20 cellular contexts compared by ENCODE assay signal in the genomic region with DNA sequence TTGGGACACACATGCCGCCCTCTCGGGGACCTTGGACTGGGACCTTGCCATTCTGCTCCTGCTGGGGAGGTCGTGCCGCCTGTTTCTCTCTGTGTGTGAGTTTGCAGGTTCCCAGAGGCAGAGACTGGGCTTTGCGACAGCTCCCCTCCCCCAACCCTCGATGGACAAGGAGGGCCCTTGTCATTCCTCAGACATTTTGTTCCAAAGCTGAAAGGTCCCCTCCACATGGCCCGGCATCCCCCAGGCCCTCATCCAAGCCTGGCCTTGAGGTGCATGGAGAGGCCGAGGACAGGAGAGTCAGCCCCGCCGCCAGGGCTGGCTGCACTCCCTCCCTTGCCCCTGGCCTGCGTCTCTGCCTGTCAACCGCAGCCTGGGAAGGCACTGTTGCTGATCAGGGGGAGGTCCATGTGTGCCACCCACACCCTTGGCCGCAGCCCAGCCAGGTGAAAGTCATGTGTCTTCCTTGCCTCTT. TPM values are rescaled to one million over a fixed set of nuclear protein-coding genes. Genes with fewer than 3 reads are reported as not detected.
A peak's percentile ranks its signal among the peaks of the same experiment; 100 is the strongest.
DNase-seq lines count a peak whose midpoint lies in the region; ATAC-seq, FAIRE-seq and TF ChIP-seq lines count a peak whose summit lies in the region.
"Had no signal": no experiment of that assay in that cellular context is flagged by ENCODE, and none has a peak within 500 bp of the region (broad histone marks: within the 10 kb centered on the region; RNA-seq: fewer than 3 reads in every experiment).

No MANE protein-coding gene starts in this region.

- BruUV-seq in K562 (replicated peaks; lab: Mats Ljungman, UMichigan), result no TSS peak

- FAIRE-seq in K562 (lab: Jason Lieb, UNC), result no peak
- FAIRE-seq: astrocyte, GM12878, RCC 7860 had no signal

- CTCF ChIA-PET in K562 (lab: Yijun Ruan, JAX; ENCODE audit: low intra/inter-chr PET ratio), result no interaction called here
- CTCF ChIA-PET in activated CD4-positive, alpha-beta T cell treated with anti-CD3 and anti-CD28 coated beads for 36 hours (lab: Charles Lee), result interaction anchor here (1.4 kb wide), 1 partner anchor 45 kb away, joined by 3 read pairs; no protein-coding TSS in a partner anchor

- no peak for TF ChIP-seq EP300 in K562 (IDR thresholded peaks at IDR 0.05; ENCODE audit: low read length)
- no peak for TF ChIP-seq EP300 in suprapubic skin (IDR thresholded peaks at IDR 0.05)

- no peak for ATAC-seq in K562
- ATAC-seq in sciatic nerve, result peak; percentile 5
- no peak for ATAC-seq in activated CD4-positive, alpha-beta T cell treated with anti-CD3 and anti-CD28 coated beads for 36 hours
- ATAC-seq in HG03439 (IDR thresholded peaks at IDR 0.05; ENCODE audit: unreplicated experiment), result no peak
- ATAC-seq: GM12878; natural killer cell treated with Interleukin-12 subunit alpha and Interleukin-12 subunit beta and Interleukin-15 and Interleukin-18, amount 100 ng/mL, for 72 hours had no signal

- no peaks in the 10 kb centered on the region for H3K79me2 ChIP-seq in K562 (ENCODE audit: control insufficient read depth, insufficient read depth, low read length)

- H4K20me1 ChIP-seq in K562 (replicated peaks; ENCODE audit: control insufficient read depth, insufficient read depth, low read length), result no peaks in the 10 kb centered on the region

- H3K4me2 ChIP-seq in K562 (ENCODE audit: insufficient read depth, low read length), result no peak overlapping the region
- H3K4me2 ChIP-seq: SK-N-SH had no signal

- peak overlapping the region; percentile 7 to 78; a peak in 3 of 4 replicates for H3K9ac ChIP-seq in K562 (ENCODE audit: insufficient read depth in 1 of 2, low read depth in 2 of 2, low read length in 2 of 2)
- H3K9ac ChIP-seq: SK-N-SH had no signal

- H3K4me3 Mint-ChIP-seq in activated CD4-positive, alpha-beta T cell treated with anti-CD3 and anti-CD28 coated beads for 36 hours, result no peak overlapping the region
- H3K4me3 Mint-ChIP-seq: natural killer cell treated with Interleukin-12 subunit alpha and Interleukin-12 subunit beta and Interleukin-15 and Interleukin-18, amount 100 ng/mL, for 72 hours; T-helper 2 cell treated with Interferon-gamma antibody and Interleukin-4, amounts not matched to agents 5 μg/mL and 100 μg/mL, for 36 hours had no signal

- H3K27me3 ChIP-seq in K562 (ENCODE audit: control insufficient read depth in 2 of 2, insufficient read depth in 2 of 2, low read length in 2 of 2) (no peaks in the 10 kb centered on the region), suprapubic skin (no peaks in the 10 kb centered on the region)

- no peak for TF ChIP-seq RAD21 in K562 (CRISPR knock-in tag; conservative IDR thresholded peaks at IDR 0.05 in 1 of 2, IDR thresholded peaks at IDR 0.05 in 1 of 2)

- TF ChIP-seq POLR2A in K562 (conservative IDR thresholded peaks at IDR 0.05) (no peak), suprapubic skin (IDR thresholded peaks at IDR 0.05) (no peak)

- no peaks in the 10 kb centered on the region for H3K9me1 ChIP-seq in K562 (ENCODE audit: control insufficient read depth, insufficient read depth, low read length)

- peaks cover 3% of the 10 kb centered on the region; the same call in 1 of the 3 replicates for H3K36me3 ChIP-seq in K562 (ENCODE audit: control insufficient read depth, insufficient read depth, low read length)
- H3K36me3 ChIP-seq in suprapubic skin, result peaks cover 11% of the 10 kb centered on the region

- H2AFZ ChIP-seq in K562 (ENCODE audit: low read depth, low read length), result peak overlapping the region; percentile 41; the same call in 1 of the 2 replicates

- no peak for TF ChIP-seq CTCF in K562 (IDR thresholded peaks at IDR 0.05 in 2 of 3, conservative IDR thresholded peaks at IDR 0.05 in 1 of 3; ENCODE audit: insufficient read depth in 2 of 3, low read depth in 1 of 3, low read length in 3 of 3)
- no peak for TF ChIP-seq CTCF in suprapubic skin (IDR thresholded peaks at IDR 0.05)

- peaks cover 6 to 49% of the 10 kb centered on the region in 2 experiments; a peak in 4 of 5 replicates for H3K4me1 ChIP-seq in K562 (replicated peaks in 1 of 2; ENCODE audit: control insufficient read depth in 2 of 2, insufficient read depth in 2 of 2, low read length in 2 of 2)
- peaks cover 3% of the 10 kb centered on the region for H3K4me1 ChIP-seq in suprapubic skin

- POLR2A ChIA-PET in K562 (lab: Yijun Ruan, JAX), result interaction anchor here (1.1 to 2.1 kb wide), 4 partner anchors 9 to 36 kb away, joined by 3 to 6 read pairs (median 4); no protein-coding TSS in a partner anchor
- POLR2A ChIA-PET in activated CD4-positive, alpha-beta T cell treated with anti-CD3 and anti-CD28 coated beads for 36 hours (lab: Charles Lee), result no interaction called here

- intact Hi-C loops in K562 (cut with micrococcal nuclease) (no loop called here), sciatic nerve (cut with DNase I) (no loop called here)
- intact Hi-C loops in activated CD4-positive, alpha-beta T cell treated with anti-CD3 and anti-CD28 coated beads for 36 hours (cut with DNase I, micrococcal nuclease), result no loop called here

- H3K36me3 Mint-ChIP-seq in activated CD4-positive, alpha-beta T cell treated with anti-CD3 and anti-CD28 coated beads for 36 hours (ENCODE audit: low read depth), result no peaks in the 10 kb centered on the region
- H3K36me3 Mint-ChIP-seq: natural killer cell treated with Interleukin-12 subunit alpha and Interleukin-12 subunit beta and Interleukin-15 and Interleukin-18, amount 100 ng/mL, for 72 hours had no signal

- H3K4me1 Mint-ChIP-seq in activated CD4-positive, alpha-beta T cell treated with anti-CD3 and anti-CD28 coated beads for 36 hours, result no peaks in the 10 kb centered on the region

- H3K9me3 ChIP-seq in K562 (replicated peaks; ENCODE audit: control insufficient read depth, insufficient read depth, low read depth, low read length) (no peaks in the 10 kb centered on the region), suprapubic skin (no peaks in the 10 kb centered on the region)
- H3K9me3 ChIP-seq: SK-N-SH had no signal

- H3K4me3 ChIP-seq in K562 (no peak overlapping the region), suprapubic skin (no peak overlapping the region)
- H3K4me3 ChIP-seq: GM12878 had no signal

- H3K27ac ChIP-seq in K562 (ENCODE audit: extremely low read depth, low read depth, low read length), result peak overlapping the region; percentile 16; the same call in 1 of the 3 replicates
- no peak overlapping the region for H3K27ac ChIP-seq in suprapubic skin

- H3K9me3 Mint-ChIP-seq in activated CD4-positive, alpha-beta T cell treated with anti-CD3 and anti-CD28 coated beads for 36 hours (ENCODE audit: low read depth), result no peaks in the 10 kb centered on the region
- H3K9me3 Mint-ChIP-seq: natural killer cell treated with Interleukin-12 subunit alpha and Interleukin-12 subunit beta and Interleukin-15 and Interleukin-18, amount 100 ng/mL, for 72 hours; T-helper 2 cell treated with Interferon-gamma antibody and Interleukin-4, amounts not matched to agents 5 μg/mL and 100 μg/mL, for 36 hours had no signal

- WGBS in K562 (ENCODE audit: insufficient coverage, low coverage, missing lambda C conversion rate), result 75% methylated on average over 10 of the region's 13 CpGs
- WGBS in suprapubic skin, result no CpG with 5 or more reads among the region's 13 CpGs

- H3K27me3 Mint-ChIP-seq in activated CD4-positive, alpha-beta T cell treated with anti-CD3 and anti-CD28 coated beads for 36 hours, result no peaks in the 10 kb centered on the region
- H3K27me3 Mint-ChIP-seq: natural killer cell treated with Interleukin-12 subunit alpha and Interleukin-12 subunit beta and Interleukin-15 and Interleukin-18, amount 100 ng/mL, for 72 hours had no signal

- DNase-seq in C1 segment of cervical spinal cord (lab: John Stamatoyannopoulos, UW) (peak in 9 of 14 donors; percentile 19 to 80 (median 46)), K562 (ENCODE audit: extremely low read depth in 1 of 4, low spot score in 3 of 4) (no peak), hippocampal formation (lab: John Stamatoyannopoulos, UW) (peak; percentile 49 to 54), sciatic nerve (ENCODE audit: low spot score) (no peak), suprapubic skin (ENCODE audit: low spot score in 2 of 2) (no peak)
- no peak for DNase-seq in activated CD4-positive, alpha-beta T cell treated with anti-CD3 and anti-CD28 coated beads for 36 hours
- DNase-seq in stimulated activated CD4-positive, alpha-beta T cell treated with anti-CD3 and anti-CD28 coated beads, Interleukin-1b, Interleukin-23, amount 100 ng/mL, for 48 hours, result no peak
- DNase-seq: activated CD4-positive, alpha-beta T cell treated with anti-CD3 and anti-CD28 coated beads for 48 hours; activated naive CD4-positive, alpha-beta T cell treated with anti-CD3 and anti-CD28 coated beads, Interleukin-2, amount 50 U/mL, for 16 hours; Karpas-422; NCI-H1048; NCI-H187; NCI-H526 treated with DMSO at 0.1 percent for 48 hours; SK-N-SH had no signal

- H3K27ac Mint-ChIP-seq in activated CD4-positive, alpha-beta T cell treated with anti-CD3 and anti-CD28 coated beads for 36 hours, result no peak overlapping the region

- in situ Hi-C loops in K562 (cut with MboI), result no loop called here

RNA-seq across cellular contexts. Expression of a gene that starts 25.6 kb away (rescaled TPM):
- total RNA-seq in K562 (2011; cell fraction: chromatin; rRNA removed; ENCODE audit: low replicate concordance), result 49.3 and 107 TPM in 2 replicates
- total RNA-seq in K562 (2011; cell fraction: nucleolus; rRNA removed), result 68.6 and 70.4 TPM in 2 replicates
- 66.5 and 86.0 TPM in 2 replicates for total RNA-seq in K562 (2011; cell fraction: nucleoplasm; rRNA removed)
- total RNA-seq in K562 (2014; rRNA removed) (13.2 and 17.7 TPM in 2 replicates), K562 (2014; rRNA removed; fragmentation: Illumina TruSeq; extraction: Trizol) (14.5 and 16.2 TPM in 2 replicates), K562 (2015; rRNA removed; fragmentation: Illumina TruSeq; extraction: Trizol) (11.5 and 12.0 TPM in 2 replicates), K562 (2021) (28.6 and 30.4 TPM in 2 replicates), sciatic nerve (140 TPM), suprapubic skin (100 to 1,000 TPM; 130 to 455 (median 327) TPM)
- polyA plus RNA-seq in K562 (2011; rRNA removed) (42.8 and 57.1 TPM in 2 replicates), K562 (2014; fragmentation: Illumina TruSeq; extraction: Trizol) (33.9 and 39.7 TPM in 2 replicates), K562 (2014; fragmentation: Nextera tagmentation; extraction: Ambion mirVana) (1 to 10 TPM; 2.9 to 5.3 TPM), K562 (2014; rRNA removed) (23.9 and 27.2 TPM in 2 replicates)
- 45.6 and 51.9 TPM in 2 replicates for polyA plus RNA-seq in K562 (2011; cell fraction: cytosol; rRNA removed)
- polyA plus RNA-seq in K562 (2011; cell fraction: nucleus; rRNA removed), result 34.1 and 48.4 TPM in 2 replicates
- polyA plus RNA-seq in K562 (2012), result 27.8 and 43.6 TPM in 2 replicates
- polyA minus RNA-seq in K562 (2011; rRNA and poly(A)+ RNA removed), result 38.9 and 48.8 TPM in 2 replicates
- polyA minus RNA-seq in K562 (2011; cell fraction: cytosol; rRNA and poly(A)+ RNA removed), result 21.3 and 32.6 TPM in 2 replicates
- 10.5 and 15.2 TPM in 2 replicates for polyA minus RNA-seq in K562 (2011; cell fraction: nucleus; rRNA and poly(A)+ RNA removed)
- total RNA-seq in activated CD4-positive, alpha-beta T cell treated with anti-CD3 and anti-CD28 coated beads for 36 hours, result 10 to 100 TPM; 51.0 to 58.4 TPM

RNA-seq across cellular contexts. Expression of a gene that starts 36.9 kb away (rescaled TPM):
- total RNA-seq in K562 (2011; cell fraction: chromatin; rRNA removed; ENCODE audit: low replicate concordance), result 611 and 866 TPM in 2 replicates
- total RNA-seq in K562 (2011; cell fraction: nucleolus; rRNA removed), result 866 and 894 TPM in 2 replicates
- 825 and 959 TPM in 2 replicates for total RNA-seq in K562 (2011; cell fraction: nucleoplasm; rRNA removed)
- total RNA-seq in K562 (2014; rRNA removed) (250 and 292 TPM in 2 replicates), K562 (2014; rRNA removed; fragmentation: Illumina TruSeq; extraction: Trizol) (367 and 390 TPM in 2 replicates), K562 (2015; rRNA removed; fragmentation: Illumina TruSeq; extraction: Trizol) (353 and 364 TPM in 2 replicates), K562 (2021) (378 and 411 TPM in 2 replicates), sciatic nerve (99.3 TPM), suprapubic skin (10 to 100 TPM; 16.4 to 69.6 (median 46.6) TPM)
- polyA plus RNA-seq in K562 (2011; rRNA removed) (747 and 864 TPM in 2 replicates), K562 (2014; fragmentation: Illumina TruSeq; extraction: Trizol) (394 and 457 TPM in 2 replicates), K562 (2014; fragmentation: Nextera tagmentation; extraction: Ambion mirVana) (100 to 1,000 TPM; 110 to 174 TPM), K562 (2014; rRNA removed) (295 and 314 TPM in 2 replicates)
- 1,005 and 1,028 TPM in 2 replicates for polyA plus RNA-seq in K562 (2011; cell fraction: cytosol; rRNA removed)
- 277 and 375 TPM in 2 replicates for polyA plus RNA-seq in K562 (2011; cell fraction: nucleus; rRNA removed)
- 228 and 290 TPM in 2 replicates for polyA plus RNA-seq in K562 (2012)
- polyA minus RNA-seq in K562 (2011; rRNA and poly(A)+ RNA removed), result 571 and 760 TPM in 2 replicates
- polyA minus RNA-seq in K562 (2011; cell fraction: cytosol; rRNA and poly(A)+ RNA removed), result 555 and 599 TPM in 2 replicates
- polyA minus RNA-seq in K562 (2011; cell fraction: nucleus; rRNA and poly(A)+ RNA removed), result 280 and 292 TPM in 2 replicates
- total RNA-seq in activated CD4-positive, alpha-beta T cell treated with anti-CD3 and anti-CD28 coated beads for 36 hours, result 10 to 100 TPM; 18.9 to 23.7 TPM

RNA-seq across cellular contexts. Expression of a gene that starts 37.6 kb away (rescaled TPM):
- total RNA-seq in K562 (2011; cell fraction: chromatin; rRNA removed; ENCODE audit: low replicate concordance), result 196 and 689 TPM in 2 replicates
- 626 and 786 TPM in 2 replicates for total RNA-seq in K562 (2011; cell fraction: nucleolus; rRNA removed)
- total RNA-seq in K562 (2011; cell fraction: nucleoplasm; rRNA removed), result 287 and 362 TPM in 2 replicates
- total RNA-seq in K562 (2014; rRNA removed) (92.7 and 125 TPM in 2 replicates), K562 (2014; rRNA removed; fragmentation: Illumina TruSeq; extraction: Trizol) (18.6 and 32.4 TPM in 2 replicates), K562 (2015; rRNA removed; fragmentation: Illumina TruSeq; extraction: Trizol) (55.1 and 55.3 TPM in 2 replicates), K562 (2021) (105 and 106 TPM in 2 replicates), sciatic nerve (127 TPM), suprapubic skin (10 to 100 TPM; 12.7 to 24.7 (median 17.9) TPM)
- polyA plus RNA-seq in K562 (2011; rRNA removed) (148 and 226 TPM in 2 replicates), K562 (2014; fragmentation: Illumina TruSeq; extraction: Trizol) (92.0 and 101 TPM in 2 replicates), K562 (2014; fragmentation: Nextera tagmentation; extraction: Ambion mirVana) (1 to 10 TPM in 1 of 2 experiments, under 1 TPM in 1; 0.97 to 3.3 TPM), K562 (2014; rRNA removed) (133 and 139 TPM in 2 replicates)
- 155 and 315 TPM in 2 replicates for polyA plus RNA-seq in K562 (2011; cell fraction: cytosol; rRNA removed)
- 2,057 and 2,412 TPM in 2 replicates for polyA plus RNA-seq in K562 (2011; cell fraction: nucleus; rRNA removed)
- polyA plus RNA-seq in K562 (2012), result 65.8 and 82.0 TPM in 2 replicates
- polyA minus RNA-seq in K562 (2011; rRNA and poly(A)+ RNA removed), result 33.8 and 64.4 TPM in 2 replicates
- 109 and 120 TPM in 2 replicates for polyA minus RNA-seq in K562 (2011; cell fraction: cytosol; rRNA and poly(A)+ RNA removed)
- polyA minus RNA-seq in K562 (2011; cell fraction: nucleus; rRNA and poly(A)+ RNA removed), result 200 TPM in 2 replicates
- total RNA-seq in activated CD4-positive, alpha-beta T cell treated with anti-CD3 and anti-CD28 coated beads for 36 hours, result 10 to 100 TPM in 1 of 2 experiments, 1 to 10 TPM in 1; 7.2 to 10.1 TPM

Comparison
In these comparisons a context has a peak if more than half of its experiments do, and no peak if none do; other contexts are left out.
1. DNase-seq: peak in C1 segment of cervical spinal cord (9 of 14) and hippocampal formation (2 of 2); none in K562 (0 of 4), sciatic nerve (single experiment), activated CD4-positive, alpha-beta T cell treated with anti-CD3 and anti-CD28 coated beads for 36 hours (single experiment), suprapubic skin (0 of 2) and stimulated activated CD4-positive, alpha-beta T cell treated with anti-CD3 and anti-CD28 coated beads, Interleukin-1b, Interleukin-23, amount 100 ng/mL, for 48 hours (single experiment).